In genomic region chr1:213136190-213136917, GRCh38 we compare ENCODE assay signal across 23 cellular contexts.
A peak's percentile ranks its signal among the peaks of the same experiment; 100 is the strongest.
DNase-seq lines count a peak whose midpoint lies in the region; ATAC-seq and TF ChIP-seq lines count a peak whose summit lies in the region.
"Had no signal": no experiment of that assay in that cellular context is flagged by ENCODE, and none has a peak within 500 bp of the region (broad histone marks: within the 10 kb centered on the region; RNA-seq: fewer than 3 reads in every experiment).

No MANE protein-coding gene starts in this region.

- no peak overlapping the region for H3K14ac ChIP-seq in mesenchymal stem cell (ENCODE audit: low read length in 2 of 2)

- H3K4me1 Mint-ChIP-seq in endodermal cell = peaks cover 35% of the 10 kb centered on the region

- ATAC-seq in HG02840 (IDR thresholded peaks at IDR 0.05; ENCODE audit: low FRiP score, unreplicated experiment) = no peak
- ATAC-seq: activated naive CD4-positive, alpha-beta T cell treated with anti-CD3 and anti-CD28 coated beads, Interleukin-2, amount 50 U/mL, for 72 hours; naive thymus-derived CD4-positive, alpha-beta T cell; stimulated activated memory B cell treated with anti-CD40 and anti-IgM and Interleukin-4, amounts not matched to agents 10 μg/mL and 1 μg/mL and 100 μg/mL, for 72 hours had no signal

- no peak overlapping the region for H2BK12ac ChIP-seq in mesenchymal stem cell (ENCODE audit: low read length in 2 of 2)

- H3K4me3 Mint-ChIP-seq in endodermal cell = no peak overlapping the region
- H3K4me3 Mint-ChIP-seq: naive thymus-derived CD4-positive, alpha-beta T cell; stimulated activated memory B cell treated with anti-CD40 and anti-IgM and Interleukin-4, amounts not matched to agents 10 μg/mL and 1 μg/mL and 100 μg/mL, for 72 hours; T-helper 2 cell treated with Interferon-gamma antibody and Interleukin-4, amounts not matched to agents 5 μg/mL and 100 μg/mL, for 36 hours; type B pancreatic cell had no signal

- peak; percentile 58 for DNase-seq in NCI-H146 treated with DMSO at 0.1 percent for 48 hours (lab: John Stamatoyannopoulos, UW; ENCODE audit: unreplicated experiment)
- no peak for DNase-seq in endodermal cell
- no peak for DNase-seq in mesenchymal stem cell
- DNase-seq in smooth muscle cell (lab: John Stamatoyannopoulos, UW; ENCODE audit: unreplicated experiment) = no peak
- DNase-seq in DMS114 treated with DMSO at 0.1 percent for 48 hours (lab: John Stamatoyannopoulos, UW; ENCODE audit: unreplicated experiment) = no peak
- DNase-seq in NCI-H774 (lab: John Stamatoyannopoulos, UW) = no peak
- DNase-seq: activated effector memory CD4-positive, alpha-beta T cell treated with Interleukin-2 at 50 U/mL for 16 hours; DMS79; GF-D8; midbrain; naive thymus-derived CD4-positive, alpha-beta T cell; NCI-H1092; NCI-H1930; NCI-H524 treated with DMSO at 0.1 percent for 48 hours; occipital lobe; SIG-M5 had no signal

- TF ChIP-seq CTCF in endodermal cell (conservative IDR thresholded peaks at IDR 0.05) = no peak
- TF ChIP-seq CTCF in smooth muscle cell (IDR thresholded peaks at IDR 0.05; ENCODE audit: borderline replicate concordance, insufficient read depth, poor library complexity, severe bottlenecking) = no peak

- no peak overlapping the region for H3K23ac ChIP-seq in mesenchymal stem cell (ENCODE audit: low read length in 2 of 2)

- no peak overlapping the region for H2BK5ac ChIP-seq in mesenchymal stem cell (ENCODE audit: low read depth, low read length, poor library complexity, severe bottlenecking)

- H4K8ac ChIP-seq in mesenchymal stem cell (ENCODE audit: low read length) = no peak overlapping the region

- H2AFZ ChIP-seq in mesenchymal stem cell (ENCODE audit: low read depth, low read length) (no peak overlapping the region), smooth muscle cell (ENCODE audit: low read depth) (no peak overlapping the region)

- H3K36me3 Mint-ChIP-seq in endodermal cell (ENCODE audit: low read depth) = peaks cover 27% of the 10 kb centered on the region

- H3K27ac Mint-ChIP-seq in endodermal cell = peak overlapping the region; percentile 22
- H3K27ac Mint-ChIP-seq: activated naive CD4-positive, alpha-beta T cell treated with anti-CD3 and anti-CD28 coated beads, Interleukin-2, amount 50 U/mL, for 72 hours; naive thymus-derived CD4-positive, alpha-beta T cell; stimulated activated memory B cell treated with anti-CD40 and anti-IgM and Interleukin-4, amounts not matched to agents 10 μg/mL and 1 μg/mL and 100 μg/mL, for 72 hours; T-helper 2 cell treated with Interferon-gamma antibody and Interleukin-4, amounts not matched to agents 5 μg/mL and 100 μg/mL, for 36 hours; type B pancreatic cell had no signal

- H3K79me1 ChIP-seq in mesenchymal stem cell (replicated peaks; ENCODE audit: low read length, poor library complexity, severe bottlenecking) = peaks cover 16% of the 10 kb centered on the region

- H3K27me3 Mint-ChIP-seq in endodermal cell (ENCODE audit: insufficient read depth) = no peaks in the 10 kb centered on the region
- H3K27me3 Mint-ChIP-seq: naive thymus-derived CD4-positive, alpha-beta T cell; stimulated activated memory B cell treated with anti-CD40 and anti-IgM and Interleukin-4, amounts not matched to agents 10 μg/mL and 1 μg/mL and 100 μg/mL, for 72 hours; type B pancreatic cell had no signal

- H3K18ac ChIP-seq in mesenchymal stem cell (ENCODE audit: low read depth in 1 of 2, low read length in 2 of 2) = no peak overlapping the region

- peaks cover 40% of the 10 kb centered on the region for H4K20me1 ChIP-seq in smooth muscle cell (ENCODE audit: low read depth)

- no peak overlapping the region for H2BK120ac ChIP-seq in mesenchymal stem cell (ENCODE audit: low read depth, low read length)

- H3K4me3 ChIP-seq in endodermal cell (ENCODE audit: low read length) (peak overlapping the region; percentile 41), mesenchymal stem cell (ENCODE audit: insufficient read depth in 1 of 2, low read depth in 1 of 2, low read length in 2 of 2) (no peak overlapping the region), smooth muscle cell (no peak overlapping the region)
- H3K4me3 ChIP-seq: BLaER1 treated with 17β-estradiol and CSF1 and Interleukin-3, amounts not matched to agents 10 nM and 100 nM; breast epithelium had no signal

- H3K4ac ChIP-seq in mesenchymal stem cell (ENCODE audit: low read depth in 1 of 2, low read length in 2 of 2) = no peak overlapping the region

- no peaks in the 10 kb centered on the region for H3F3A ChIP-seq in smooth muscle cell (ENCODE audit: low read depth)

- no peak overlapping the region for H3K9ac ChIP-seq in endodermal cell (ENCODE audit: extremely low read depth, low read length, poor library complexity, severe bottlenecking)
- H3K9ac ChIP-seq in mesenchymal stem cell (ENCODE audit: low read length) = peak overlapping the region; percentile 4
- no peak overlapping the region for H3K9ac ChIP-seq in smooth muscle cell (ENCODE audit: low read depth)
- H3K9ac ChIP-seq: BLaER1 treated with 17β-estradiol and CSF1 and Interleukin-3, amounts not matched to agents 10 nM and 100 nM had no signal

- H3K4me2 ChIP-seq in mesenchymal stem cell (ENCODE audit: low read length, poor library complexity, severe bottlenecking) (no peak overlapping the region), smooth muscle cell (no peak overlapping the region)

- peaks cover 8% of the 10 kb centered on the region for H3K9me3 Mint-ChIP-seq in endodermal cell
- H3K9me3 Mint-ChIP-seq: type B pancreatic cell had no signal

- H3K27me3 ChIP-seq in endodermal cell (ENCODE audit: control insufficient read depth, insufficient read depth, low read length, poor library complexity, severe bottlenecking) = no peaks in the 10 kb centered on the region
- H3K27me3 ChIP-seq in mesenchymal stem cell (ENCODE audit: control insufficient read depth in 1 of 2, insufficient read depth in 1 of 2, low read length in 2 of 2) = no peaks in the 10 kb centered on the region
- H3K27me3 ChIP-seq in smooth muscle cell (ENCODE audit: low read depth) = no peaks in the 10 kb centered on the region
- H3K27me3 ChIP-seq: BLaER1 treated with 17β-estradiol and CSF1 and Interleukin-3, amounts not matched to agents 10 nM and 100 nM; breast epithelium had no signal

- H3K9me3 ChIP-seq in endodermal cell (ENCODE audit: control insufficient read depth, low read length) (peaks cover 20% of the 10 kb centered on the region), mesenchymal stem cell (ENCODE audit: control insufficient read depth, low read length) (peaks cover 4% of the 10 kb centered on the region), smooth muscle cell (replicated peaks; ENCODE audit: low read depth) (no peaks in the 10 kb centered on the region)
- H3K9me3 ChIP-seq: breast epithelium had no signal

- peaks cover 20% of the 10 kb centered on the region for H3K4me1 ChIP-seq in endodermal cell (ENCODE audit: control insufficient read depth, insufficient read depth, low read length)
- H3K4me1 ChIP-seq in mesenchymal stem cell (ENCODE audit: control insufficient read depth, insufficient read depth, low read depth, low read length) = peaks cover 2% of the 10 kb centered on the region
- no peaks in the 10 kb centered on the region for H3K4me1 ChIP-seq in smooth muscle cell (ENCODE audit: low read depth)
- H3K4me1 ChIP-seq: breast epithelium had no signal

- no peak overlapping the region for H2AK5ac ChIP-seq in mesenchymal stem cell (ENCODE audit: low read length, severe bottlenecking)

- 80 to 86% methylated on average over 1 to 3 of the region's 5 CpGs for WGBS in endodermal cell (ENCODE audit: insufficient coverage in 1 of 2, insufficient read length in 1 of 2), 2 experiments
- WGBS in mesenchymal stem cell = 93% methylated on average over 2 of the region's 5 CpGs
- WGBS in smooth muscle cell (ENCODE audit: low lambda C conversion rate) = 80% methylated on average over 5 of the region's 5 CpGs

- H3K27ac ChIP-seq in endodermal cell (ENCODE audit: low read depth, low read length) (no peak overlapping the region), mesenchymal stem cell (ENCODE audit: low read length, poor library complexity, severe bottlenecking) (no peak overlapping the region), smooth muscle cell (ENCODE audit: low read depth) (peak overlapping the region; percentile 13)
- H3K27ac ChIP-seq: BLaER1 treated with 17β-estradiol and CSF1 and Interleukin-3, amounts not matched to agents 10 nM and 100 nM; breast epithelium had no signal

- no peak overlapping the region for H2BK15ac ChIP-seq in mesenchymal stem cell (ENCODE audit: low read depth, poor library complexity, severe bottlenecking)

- no peak overlapping the region for H4K91ac ChIP-seq in mesenchymal stem cell (ENCODE audit: low read length)

- H3K36me3 ChIP-seq in endodermal cell (ENCODE audit: control insufficient read depth, insufficient read depth, low read length) = peaks cover 6% of the 10 kb centered on the region
- H3K36me3 ChIP-seq in mesenchymal stem cell (ENCODE audit: control insufficient read depth in 1 of 2, insufficient read depth in 2 of 2, low read depth in 1 of 2, low read length in 2 of 2) = peaks cover 0 to 5% of the 10 kb centered on the region in 2 experiments
- no peaks in the 10 kb centered on the region for H3K36me3 ChIP-seq in smooth muscle cell (ENCODE audit: low read depth)
- H3K36me3 ChIP-seq: breast epithelium had no signal

- H3K79me2 ChIP-seq in smooth muscle cell (ENCODE audit: low read depth) = peaks cover 65% of the 10 kb centered on the region
